In genomic region chr17:35284955-35285354, GRCh38 we compare ENCODE assay signal across 27 cellular contexts.
"Had no signal": no experiment of that assay in that cellular context is flagged by ENCODE, and none has a peak within 500 bp of the region (broad histone marks: within the 10 kb centered on the region; RNA-seq: fewer than 3 reads in every experiment).

No MANE protein-coding gene starts in this region.

- H3K4me1 Mint-ChIP-seq: mesothelial cell of epicardium, nephron progenitor cell had no signal

- H3K4me1 ChIP-seq: esophagus muscularis mucosa, foreskin keratinocyte, psoas muscle, sigmoid colon, tibial nerve, upper lobe of left lung had no signal

- H3K27me3 ChIP-seq: esophagus muscularis mucosa, ovary, sigmoid colon, tibial nerve, upper lobe of left lung had no signal

- DNase-seq: dermis blood vessel endothelial cell; effector memory CD4-positive, alpha-beta T cell; foreskin keratinocyte; glutamatergic neuron; kidney; mesenchymal stem cell; mucosa of descending colon; naive B cell; nephron progenitor cell; nucleus accumbens; ovary; posterior cingulate gyrus; psoas muscle; right cardiac atrium; sigmoid colon; stimulated activated CD4-positive, alpha-beta T cell treated with anti-CD3 and anti-CD28 coated beads, Interleukin-2, amount 100 ng/mL, for 24 hours; stimulated activated CD4-positive, alpha-beta T cell treated with anti-CD3 and anti-CD28 coated beads, Interleukin-4, amount 100 ng/mL, for 24 hours; stimulated activated naive CD8-positive, alpha-beta T cell treated with anti-CD3 and anti-CD28 coated beads, Interleukin-15, Interleukin-2, amounts not matched to agents 100 U/mL and 50 U/mL, for 24 hours; upper lobe of left lung had no signal

- H3K27ac ChIP-seq: coronary artery, esophagus muscularis mucosa, foreskin keratinocyte, ovary, psoas muscle, sigmoid colon, thoracic aorta, tibial nerve, upper lobe of left lung had no signal

- H3K36me3 ChIP-seq: esophagus muscularis mucosa, ovary, sigmoid colon, thoracic aorta, tibial nerve, upper lobe of left lung had no signal

- H3K36me3 Mint-ChIP-seq: mesothelial cell of epicardium; naive B cell; stimulated activated effector memory CD8-positive, alpha-beta T cell treated with anti-CD3 and anti-CD28 coated beads, Interleukin-12 subunit alpha, Interleukin-12 subunit beta, amount 100 ng/mL, for 72 hours had no signal

- H3K4me3 ChIP-seq: coronary artery, esophagus muscularis mucosa, lung, mucosa of descending colon, ovary, psoas muscle, sigmoid colon, thoracic aorta, tibial nerve, upper lobe of left lung had no signal

- H3K4me3 Mint-ChIP-seq: mesothelial cell of epicardium; nephron progenitor cell; stimulated activated effector memory CD8-positive, alpha-beta T cell treated with anti-CD3 and anti-CD28 coated beads, Interleukin-12 subunit alpha, Interleukin-12 subunit beta, amount 100 ng/mL, for 72 hours had no signal

- ATAC-seq: foreskin keratinocyte; left lobe of liver; mucosa of descending colon; psoas muscle; right cardiac atrium; stimulated activated effector memory CD8-positive, alpha-beta T cell treated with anti-CD3 and anti-CD28 coated beads, Interleukin-12 subunit alpha, Interleukin-12 subunit beta, amount 100 ng/mL, for 72 hours; stimulated activated naive CD8-positive, alpha-beta T cell treated with anti-CD3 and anti-CD28 coated beads, Interleukin-15, Interleukin-2, amounts not matched to agents 100 U/mL and 50 U/mL, for 24 hours had no signal

- H3K27ac Mint-ChIP-seq: mesothelial cell of epicardium, nephron progenitor cell had no signal

- H3K9me3 ChIP-seq: mucosa of descending colon, ovary, psoas muscle, sigmoid colon, thoracic aorta had no signal
